23 cellular contexts compared by ENCODE assay signal in genomic region chr11:71542856-71543743, GRCh38. TPM values are rescaled to one million over a fixed set of nuclear protein-coding genes. Genes with fewer than 3 reads are reported as not detected.
DNase-seq lines count a peak whose midpoint lies in the region; ATAC-seq and TF ChIP-seq lines count a peak whose summit lies in the region.
"Had no signal": no experiment of that assay in that cellular context is flagged by ENCODE, and none has a peak within 500 bp of the region (broad histone marks: within the 10 kb centered on the region; RNA-seq: fewer than 3 reads in every experiment).

No MANE protein-coding gene starts in this region.

- no peaks in the 10 kb centered on the region for H3K27me3 ChIP-seq in suprapubic skin
- H3K27me3 ChIP-seq: neural progenitor cell had no signal

- no peak overlapping the region for H3K4me3 ChIP-seq in suprapubic skin
- H3K4me3 ChIP-seq: K562, neural progenitor cell had no signal

- no peaks in the 10 kb centered on the region for H3K9me3 ChIP-seq in suprapubic skin

- 75% methylated on average over 11 of the region's 15 CpGs for WGBS in suprapubic skin

- no peak for TF ChIP-seq CTCF in suprapubic skin (IDR thresholded peaks at IDR 0.05)

- TF ChIP-seq EP300 in suprapubic skin (IDR thresholded peaks at IDR 0.05) = no peak

- no peaks in the 10 kb centered on the region for H3K36me3 ChIP-seq in suprapubic skin
- H3K36me3 ChIP-seq: neural progenitor cell had no signal

- DNase-seq in activated T-cell treated with anti-CD3 and anti-CD28 coated beads, Interleukin-2, amount 50 U/mL, for 48 hours = peak; percentile 21
- no peak for DNase-seq in activated T-cell treated with anti-CD3 and anti-CD28 coated beads, Interleukin-2, amount 50 U/mL, for 1 hour
- peak; percentile 4 for DNase-seq in ELR (ENCODE audit: low read depth)
- peak; percentile 32 for DNase-seq in SK-N-DZ (ENCODE audit: low spot score)
- peak; percentile 1 to 11 for DNase-seq in stimulated activated CD8-positive, alpha-beta memory T cell treated with anti-CD3 and anti-CD28 coated beads, Interleukin-15, amount 100 ng/mL, for 48 hours (ENCODE audit: low read depth in 2 of 2)
- DNase-seq in DMS79 (lab: John Stamatoyannopoulos, UW) = no peak
- DNase-seq in suprapubic skin (ENCODE audit: low spot score in 2 of 2) = no peak
- DNase-seq: EL, HCEC 1CT, left colon, NCI-H1105, NCI-H2107, NCI-H510A treated with DMSO at 0.1 percent for 48 hours, T-helper 9 cell had no signal

- no peak overlapping the region for H3K27ac ChIP-seq in suprapubic skin
- H3K27ac ChIP-seq: neural progenitor cell had no signal

- no peak for TF ChIP-seq POLR2A in suprapubic skin (IDR thresholded peaks at IDR 0.05)

- no peak for ATAC-seq in HG02973 (IDR thresholded peaks at IDR 0.05; ENCODE audit: unreplicated experiment)
- ATAC-seq: K562, left colon had no signal

- no peaks in the 10 kb centered on the region for H3K4me1 ChIP-seq in suprapubic skin
- H3K4me1 ChIP-seq: neural progenitor cell had no signal

RNA-seq across cellular contexts. Expression of gene KRTAP5-9, which starts 5.1 kb away (rescaled TPM):
- not detected in 2 replicates for polyA plus RNA-seq in SK-N-DZ (2014; cell fraction: cytosol; rRNA removed)
- not detected in 2 replicates for polyA plus RNA-seq in SK-N-DZ (2014; cell fraction: nucleus; rRNA removed)
- 1 to 10 TPM in 1 of 4 donors, under 1 TPM in 2, not detected in 1; 0.55 to 1.4 (median 0.91) TPM for total RNA-seq in suprapubic skin
- total RNA-seq: dermis microvascular lymphatic vessel endothelial cell, epithelial cell of proximal tubule, K562, OCI-LY7, urinary bladder had no signal
- polyA plus RNA-seq: AG04450, K562 had no signal

RNA-seq across cellular contexts. Expression of gene KRTAP5-8, which starts 5.3 kb away (rescaled TPM):
- not detected in 2 replicates for polyA plus RNA-seq in SK-N-DZ (2014; cell fraction: cytosol; rRNA removed)
- not detected in 2 replicates for polyA plus RNA-seq in SK-N-DZ (2014; cell fraction: nucleus; rRNA removed)
- 1 to 10 TPM in 3 of 4 donors, not detected in 1; 3.8 to 8.9 (median 5.3) TPM for total RNA-seq in suprapubic skin
- total RNA-seq: dermis microvascular lymphatic vessel endothelial cell, epithelial cell of proximal tubule, K562, OCI-LY7, urinary bladder had no signal
- polyA plus RNA-seq: K562 had no signal

RNA-seq across cellular contexts. Expression of gene KRTAP5-7, which starts 16.0 kb away (rescaled TPM):
- not detected in 2 replicates for polyA plus RNA-seq in SK-N-DZ (2014; cell fraction: cytosol; rRNA removed)
- 0.17 TPM in 1 of 2 replicates, not detected in the other for polyA plus RNA-seq in SK-N-DZ (2014; cell fraction: nucleus; rRNA removed)
- 1 to 10 TPM in 2 of 4 donors, under 1 TPM in 1, not detected in 1; 0.42 to 3.0 (median 1.0) TPM for total RNA-seq in suprapubic skin
- total RNA-seq: dermis microvascular lymphatic vessel endothelial cell, epithelial cell of proximal tubule, K562, OCI-LY7 had no signal
- polyA plus RNA-seq: AG04450, K562 had no signal

RNA-seq across cellular contexts. Expression of gene KRTAP5-10, which starts 22.3 kb away (rescaled TPM):
- not detected in 2 replicates for polyA plus RNA-seq in SK-N-DZ (2014; cell fraction: cytosol; rRNA removed)
- polyA plus RNA-seq in SK-N-DZ (2014; cell fraction: nucleus; rRNA removed) = not detected in 2 replicates
- 1 to 10 TPM in 3 of 4 donors, not detected in 1; 1.1 to 5.9 (median 3.9) TPM for total RNA-seq in suprapubic skin
- total RNA-seq: dermis microvascular lymphatic vessel endothelial cell, epithelial cell of proximal tubule, K562, OCI-LY7, urinary bladder had no signal
- polyA plus RNA-seq: AG04450, K562 had no signal

RNA-seq across cellular contexts. Expression of gene KRTAP5-11, which starts 39.6 kb away (rescaled TPM):
- polyA plus RNA-seq in SK-N-DZ (2014; cell fraction: cytosol; rRNA removed) = not detected in 2 replicates
- polyA plus RNA-seq in SK-N-DZ (2014; cell fraction: nucleus; rRNA removed) = not detected in 2 replicates
- 1 to 10 TPM in 2 of 4 donors, under 1 TPM in 1, not detected in 1; 0.68 to 7.3 (median 1.7) TPM for total RNA-seq in suprapubic skin
- total RNA-seq: dermis microvascular lymphatic vessel endothelial cell, epithelial cell of proximal tubule, K562, left colon, mesothelial cell of epicardium, OCI-LY7, urinary bladder had no signal
- polyA plus RNA-seq: AG04450, K562, urinary bladder had no signal

Comparison
In these comparisons a context has a peak if more than half of its experiments do, and no peak if none do; other contexts are left out.
1. DNase-seq: peak in activated T-cell treated with anti-CD3 and anti-CD28 coated beads, Interleukin-2, amount 50 U/mL, for 48 hours (2 of 2), ELR (single experiment), SK-N-DZ (single experiment) and stimulated activated CD8-positive, alpha-beta memory T cell treated with anti-CD3 and anti-CD28 coated beads, Interleukin-15, amount 100 ng/mL, for 48 hours (2 of 2); none in activated T-cell treated with anti-CD3 and anti-CD28 coated beads, Interleukin-2, amount 50 U/mL, for 1 hour (single experiment), DMS79 (single experiment) and suprapubic skin (0 of 2).